ENCODE assay signal across 1 cellular context in genomic region chr6:36906539-36906938, GRCh38.
TF ChIP-seq lines count a peak whose summit lies in the region.

No MANE protein-coding gene starts in this region.

TF ChIP-seq in K562, 482 proteins besides CTCF, POLR2A, EP300 and RAD21:
- TF ChIP-seq REST (CRISPR knock-in tag; IDR thresholded peaks at IDR 0.05; ENCODE audit: low read depth), result no peak
- TF ChIP-seq ZNF124 (CRISPR knock-in tag; IDR thresholded peaks at IDR 0.05), result no peak
- no peak for TF ChIP-seq THRA (IDR thresholded peaks at IDR 0.05)
- no peak for TF ChIP-seq KLF16 (IDR thresholded peaks at IDR 0.05)
- no peak for TF ChIP-seq FOXA3 (CRISPR knock-in tag; conservative IDR thresholded peaks at IDR 0.05 in 1 of 2, IDR thresholded peaks at IDR 0.05 in 1 of 2)
